35 cellular contexts compared by ENCODE assay signal in the genomic region with DNA sequence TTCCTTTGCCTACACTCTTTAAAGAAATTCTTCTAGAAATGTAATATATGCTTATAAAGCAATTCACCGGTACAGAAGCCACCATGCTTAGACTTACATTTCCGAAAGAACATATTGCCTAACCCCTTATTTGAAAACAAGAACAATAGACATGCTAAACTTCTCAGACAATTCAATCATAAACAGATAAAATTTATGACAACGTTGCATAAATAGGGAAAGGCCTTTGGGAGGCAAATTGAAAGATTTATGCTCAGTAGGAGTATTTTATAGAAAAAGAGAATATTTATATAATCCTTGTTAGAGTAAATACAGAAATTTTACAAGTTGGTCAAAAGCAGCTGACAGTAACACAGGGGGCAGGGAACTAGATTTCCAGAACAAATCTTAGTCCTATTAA. TPM values are rescaled to one million over a fixed set of nuclear protein-coding genes. Genes with fewer than 3 reads are reported as not detected.
"Had no signal": no experiment of that assay in that cellular context is flagged by ENCODE, and none has a peak within 500 bp of the region (broad histone marks: within the 10 kb centered on the region; RNA-seq: fewer than 3 reads in every experiment).

No MANE protein-coding gene starts in this region.

- H3K36me3 ChIP-seq: neutrophil, pancreas, prostate gland, right atrium auricular region, spleen, suprapubic skin, tibial artery, transverse colon, upper lobe of right lung, uterus had no signal

- H3K27me3 Mint-ChIP-seq: stimulated activated memory B cell treated with anti-CD40 and anti-IgM and Interleukin-4, amounts not matched to agents 10 μg/mL and 1 μg/mL and 100 μg/mL, for 72 hours; stimulated activated naive CD8-positive, alpha-beta T cell treated with anti-CD3 and anti-CD28 coated beads, Interleukin-15, amount 100 ng/mL, for 72 hours; type B pancreatic cell had no signal

- H3K27ac Mint-ChIP-seq: naive thymus-derived CD8-positive, alpha-beta T cell; natural killer cell treated with Interleukin-12 subunit alpha and Interleukin-12 subunit beta and Interleukin-15 and Interleukin-18, amount 100 ng/mL, for 72 hours; nephron progenitor cell; stimulated activated memory B cell treated with anti-CD40 and anti-IgM and Interleukin-4, amounts not matched to agents 10 μg/mL and 1 μg/mL and 100 μg/mL, for 72 hours; stimulated activated naive CD8-positive, alpha-beta T cell treated with anti-CD3 and anti-CD28 coated beads, Interleukin-15, amount 100 ng/mL, for 72 hours; type B pancreatic cell had no signal

- H3K9me3 Mint-ChIP-seq: natural killer cell treated with Interleukin-12 subunit alpha and Interleukin-12 subunit beta and Interleukin-15 and Interleukin-18, amount 100 ng/mL, for 72 hours; nephron progenitor cell; stimulated activated naive CD8-positive, alpha-beta T cell treated with anti-CD3 and anti-CD28 coated beads, Interleukin-15, amount 100 ng/mL, for 72 hours; type B pancreatic cell had no signal

- H3K4me3 Mint-ChIP-seq: naive thymus-derived CD8-positive, alpha-beta T cell; natural killer cell treated with Interleukin-12 subunit alpha and Interleukin-12 subunit beta and Interleukin-15 and Interleukin-18, amount 100 ng/mL, for 72 hours; nephron progenitor cell; neural crest cell; stimulated activated memory B cell treated with anti-CD40 and anti-IgM and Interleukin-4, amounts not matched to agents 10 μg/mL and 1 μg/mL and 100 μg/mL, for 72 hours; stimulated activated naive CD8-positive, alpha-beta T cell treated with anti-CD3 and anti-CD28 coated beads, Interleukin-15, amount 100 ng/mL, for 72 hours; type B pancreatic cell had no signal

- H3K4me2 ChIP-seq: smooth muscle cell had no signal

- FAIRE-seq: pancreas had no signal

- H3K4me1 Mint-ChIP-seq: naive thymus-derived CD8-positive, alpha-beta T cell; nephron progenitor cell; neural crest cell; stimulated activated memory B cell treated with anti-CD40 and anti-IgM and Interleukin-4, amounts not matched to agents 10 μg/mL and 1 μg/mL and 100 μg/mL, for 72 hours; stimulated activated naive CD8-positive, alpha-beta T cell treated with anti-CD3 and anti-CD28 coated beads, Interleukin-15, amount 100 ng/mL, for 72 hours had no signal

- H3K27me3 ChIP-seq: neutrophil, pancreas, right atrium auricular region, spleen, suprapubic skin, testis, tibial artery, transverse colon, upper lobe of right lung, uterus had no signal

- H3K9me3 ChIP-seq: neutrophil, pancreas, prostate gland, right atrium auricular region, spleen, suprapubic skin, testis, tibial artery, transverse colon, upper lobe of right lung, uterus had no signal

- H3K4me3 ChIP-seq: pancreas, prostate gland, right atrium auricular region, skin epidermis, smooth muscle cell, spleen, suprapubic skin, testis, tibial artery, transverse colon, upper lobe of right lung, uterus had no signal

- H3K27ac ChIP-seq: neutrophil, pancreas, prostate gland, right atrium auricular region, skin epidermis, spleen, suprapubic skin, testis, tibial artery, transverse colon, upper lobe of right lung, uterus had no signal

- H3K36me3 Mint-ChIP-seq: natural killer cell treated with Interleukin-12 subunit alpha and Interleukin-12 subunit beta and Interleukin-15 and Interleukin-18, amount 100 ng/mL, for 72 hours; stimulated activated memory B cell treated with anti-CD40 and anti-IgM and Interleukin-4, amounts not matched to agents 10 μg/mL and 1 μg/mL and 100 μg/mL, for 72 hours; type B pancreatic cell had no signal

- DNase-seq: naive thymus-derived CD8-positive, alpha-beta T cell; nephron progenitor cell; nucleus accumbens; pancreas; retina; spleen; stimulated activated CD4-positive, alpha-beta T cell treated with anti-CD3 and anti-CD28 coated beads, Interleukin-12 subunit alpha, Interleukin-12 subunit beta, amount 100 ng/mL, for 4 hours; stimulated activated CD4-positive, alpha-beta T cell treated with anti-CD3 and anti-CD28 coated beads, Interleukin-1b, Interleukin-23, amount 100 ng/mL, for 48 hours; stimulated activated CD4-positive, alpha-beta T cell treated with anti-CD3 and anti-CD28 coated beads, Interleukin-4, amount 100 ng/mL, for 1 hour; stimulated activated CD4-positive, alpha-beta T cell treated with anti-CD3 and anti-CD28 coated beads, Interleukin-4, amount 100 ng/mL, for 4 hours; stimulated activated CD8-positive, alpha-beta memory T cell treated with anti-CD3 and anti-CD28 coated beads, Interleukin-4, amount 100 ng/mL, for 48 hours; stimulated activated naive CD4-positive, alpha-beta T cell; stimulated activated naive CD8-positive, alpha-beta T cell treated with anti-CD3 and anti-CD28 coated beads, Interleukin-15, amount 100 ng/mL, for 72 hours; stimulated activated naive CD8-positive, alpha-beta T cell treated with anti-CD3 and anti-CD28 coated beads, Interleukin-15, Interleukin-2, amounts not matched to agents 100 U/mL and 50 U/mL, for 24 hours; substantia nigra; testis; tibial artery; transverse colon; upper lobe of right lung; uterus had no signal

- ATAC-seq: naive thymus-derived CD8-positive, alpha-beta T cell; natural killer cell treated with Interleukin-12 subunit alpha and Interleukin-12 subunit beta and Interleukin-15 and Interleukin-18, amount 100 ng/mL, for 72 hours; pancreas; sciatic nerve; stimulated activated memory B cell treated with anti-CD40 and anti-IgM and Interleukin-4, amounts not matched to agents 10 μg/mL and 1 μg/mL and 100 μg/mL, for 72 hours; stimulated activated naive CD8-positive, alpha-beta T cell treated with anti-CD3 and anti-CD28 coated beads, Interleukin-15, amount 100 ng/mL, for 72 hours; stimulated activated naive CD8-positive, alpha-beta T cell treated with anti-CD3 and anti-CD28 coated beads, Interleukin-15, Interleukin-2, amounts not matched to agents 100 U/mL and 50 U/mL, for 24 hours; upper lobe of right lung had no signal

- H3K4me1 ChIP-seq: pancreas, prostate gland, right atrium auricular region, spleen, suprapubic skin, testis, tibial artery, transverse colon, upper lobe of right lung, uterus had no signal

RNA-seq across cellular contexts. Expression of a gene that starts 16.2 kb away (rescaled TPM):
- total RNA-seq: neural crest cell, osteocyte, posterior vena cava, pulmonary artery endothelial cell, right atrium auricular region, sciatic nerve, smooth muscle cell, suprapubic skin, upper lobe of right lung, uterus had no signal
- polyA plus RNA-seq: naive thymus-derived CD8-positive, alpha-beta T cell; pancreas; smooth muscle cell; spleen; urinary bladder had no signal
